In genomic region chr10:113563306-113564088, GRCh38 we compare ENCODE assay signal across 8 cellular contexts. TPM values are rescaled to one million over a fixed set of nuclear protein-coding genes. Genes with fewer than 3 reads are reported as not detected.
DNase-seq lines count a peak whose midpoint lies in the region; ATAC-seq and TF ChIP-seq lines count a peak whose summit lies in the region.

No MANE protein-coding gene starts in this region.

- H3K9me3 Mint-ChIP-seq in T-helper 1 cell treated with Interleukin-12 subunit alpha and Interleukin-12 subunit beta and Interleukin-4 antibody, amounts not matched to agents 30 μg/mL and 1 μg/mL, for 36 hours = no peaks in the 10 kb centered on the region

- in situ Hi-C loops in HAP-1 (cut with MboI; ENCODE audit: low sequenced_read_pairs) = no loop called here

- no peaks in the 10 kb centered on the region for H3K27me3 Mint-ChIP-seq in T-helper 1 cell treated with Interleukin-12 subunit alpha and Interleukin-12 subunit beta and Interleukin-4 antibody, amounts not matched to agents 30 μg/mL and 1 μg/mL, for 36 hours (ENCODE audit: low read depth)

- H3K27ac ChIP-seq in right cardiac atrium (ENCODE audit: low read length) (no peak overlapping the region), aorta (ENCODE audit: low read depth in 1 of 2, low read length in 2 of 2) (no peak overlapping the region)

- H3K27me3 ChIP-seq in GM06990 (replicated peaks; ENCODE audit: control insufficient read depth, insufficient read depth, low read length) (no peaks in the 10 kb centered on the region), HAP-1 (ENCODE audit: low read depth) (no peaks in the 10 kb centered on the region), MG63 (no peaks in the 10 kb centered on the region), right cardiac atrium (ENCODE audit: control insufficient read depth, insufficient read depth) (no peaks in the 10 kb centered on the region), aorta (ENCODE audit: control insufficient read depth in 1 of 2, insufficient read depth in 2 of 2, low read length in 1 of 2) (no peaks in the 10 kb centered on the region)

- H3K4me3 Mint-ChIP-seq in T-helper 1 cell treated with Interleukin-12 subunit alpha and Interleukin-12 subunit beta and Interleukin-4 antibody, amounts not matched to agents 30 μg/mL and 1 μg/mL, for 36 hours = peak overlapping the region; percentile 71

- H3K4me1 ChIP-seq in HAP-1 (peaks cover 5% of the 10 kb centered on the region), right cardiac atrium (ENCODE audit: control insufficient read depth, insufficient read depth, low read length) (peaks cover 2% of the 10 kb centered on the region), aorta (ENCODE audit: control insufficient read depth in 1 of 2, insufficient read depth in 2 of 2, low read length in 2 of 2) (no peaks in the 10 kb centered on the region)

- H3K9me3 ChIP-seq in HAP-1 = no peaks in the 10 kb centered on the region
- no peaks in the 10 kb centered on the region for H3K9me3 ChIP-seq in MG63
- no peaks in the 10 kb centered on the region for H3K9me3 ChIP-seq in right cardiac atrium (ENCODE audit: control insufficient read depth, low read length)
- H3K9me3 ChIP-seq in aorta (ENCODE audit: control insufficient read depth, low read length) = no peaks in the 10 kb centered on the region

- peak; percentile 46 for DNase-seq in GM06990 (ENCODE audit: extremely low read depth, insufficient read length)
- DNase-seq in HAP-1 (ENCODE audit: low spot score in 2 of 2) = peak; percentile 69 to 84
- peak; percentile 49 for DNase-seq in MG63
- DNase-seq in amygdala (lab: John Stamatoyannopoulos, UW) = peak in 52 of 56 donors; percentile 6 to 78 (median 42)
- DNase-seq in right cardiac atrium = peak; percentile 74 to 92 (median 91)
- no peak for DNase-seq in retinal pigment epithelial cell (ENCODE audit: low read depth)
- DNase-seq in aorta = peak; percentile 84 to 92

- no peak overlapping the region for H3K4me3 ChIP-seq in GM06990 (replicated peaks; ENCODE audit: low read depth, low read length)
- H3K4me3 ChIP-seq in HAP-1 = peak overlapping the region; percentile 12; the same call in 1 of the 2 replicates
- peak overlapping the region; percentile 29 for H3K4me3 ChIP-seq in MG63
- H3K4me3 ChIP-seq in right cardiac atrium (ENCODE audit: low read length) = peak overlapping the region; percentile 42
- H3K4me3 ChIP-seq in retinal pigment epithelial cell (ENCODE audit: low read length) = peak overlapping the region; percentile 42
- H3K4me3 ChIP-seq in aorta (ENCODE audit: low read length in 2 of 2) = peak overlapping the region in 1 of 2 donors; percentile 14

- ATAC-seq in right cardiac atrium = peak; percentile 88
- ATAC-seq in aorta (ENCODE audit: low FRiP score) = peak; percentile 91

- intact Hi-C loops in right cardiac atrium (cut with DNase I) = loop anchor here in 1 of 4 donors (2.0 kb wide), 1 partner anchor 41 kb away; no protein-coding TSS in a partner anchor
- intact Hi-C loops in aorta (cut with DNase I) = loop anchor here in 1 of 2 donors (10.0 kb wide), 1 partner anchor 119 kb away; no protein-coding TSS in a partner anchor

- H3K36me3 ChIP-seq in GM06990 (ENCODE audit: control insufficient read depth, insufficient read depth, low read length) (no peaks in the 10 kb centered on the region), HAP-1 (replicated peaks) (no peaks in the 10 kb centered on the region), MG63 (no peaks in the 10 kb centered on the region), aorta (ENCODE audit: control insufficient read depth in 1 of 2, insufficient read depth in 2 of 2, low read length in 1 of 2) (no peaks in the 10 kb centered on the region)

- TF ChIP-seq CTCF in GM06990 (IDR thresholded peaks at IDR 0.05; ENCODE audit: insufficient read depth, low read length, poor library complexity, severe bottlenecking) (peak; percentile 99), retinal pigment epithelial cell (conservative IDR thresholded peaks at IDR 0.05; ENCODE audit: low read depth, low read length) (peak; percentile 99)

- no peaks in the 10 kb centered on the region for H3K36me3 Mint-ChIP-seq in T-helper 1 cell treated with Interleukin-12 subunit alpha and Interleukin-12 subunit beta and Interleukin-4 antibody, amounts not matched to agents 30 μg/mL and 1 μg/mL, for 36 hours (ENCODE audit: low read depth)

- 9% methylated on average over 18 of the region's 18 CpGs for WGBS in right cardiac atrium
- 7% methylated on average over 18 of the region's 18 CpGs for WGBS in aorta, 2 donors

- no peak overlapping the region for H3K27ac Mint-ChIP-seq in T-helper 1 cell treated with Interleukin-12 subunit alpha and Interleukin-12 subunit beta and Interleukin-4 antibody, amounts not matched to agents 30 μg/mL and 1 μg/mL, for 36 hours

- peaks cover 8% of the 10 kb centered on the region for H3K4me1 Mint-ChIP-seq in T-helper 1 cell treated with Interleukin-12 subunit alpha and Interleukin-12 subunit beta and Interleukin-4 antibody, amounts not matched to agents 30 μg/mL and 1 μg/mL, for 36 hours (ENCODE audit: low read depth)

RNA-seq across cellular contexts. Expression of gene HABP2, which starts 10.6 kb away (rescaled TPM):
- not detected in 2 replicates for total RNA-seq in MG63 (2014; rRNA removed; shearing (Covaris generic); ENCODE audit: low replicate concordance)
- total RNA-seq in right cardiac atrium (under 1 TPM in 1 of 4 donors, not detected in 3; 0.09 TPM), aorta (not detected)
- polyA plus RNA-seq in right cardiac atrium (0.07 TPM), aorta (not detected)
